ENCODE assay signal across 11 cellular contexts in genomic region chr7:22675917-22676343, GRCh38. TPM values are rescaled to one million over a fixed set of nuclear protein-coding genes. Genes with fewer than 3 reads are reported as not detected.
DNase-seq lines count a peak whose midpoint lies in the region; ATAC-seq and TF ChIP-seq lines count a peak whose summit lies in the region.
"Had no signal": no experiment of that assay in that cellular context is flagged by ENCODE, and none has a peak within 500 bp of the region (broad histone marks: within the 10 kb centered on the region; RNA-seq: fewer than 3 reads in every experiment).

No MANE protein-coding gene starts in this region.

- peak overlapping the region; percentile 10 for H3K4me3 Mint-ChIP-seq in activated CD4-positive, alpha-beta T cell treated with anti-CD3 and anti-CD28 coated beads, Interleukin-2, amount 10 ng/mL, durations not matched to agents 24 days and 14 days
- H3K4me3 Mint-ChIP-seq: brain had no signal

- H3K9me3 Mint-ChIP-seq in activated CD4-positive, alpha-beta T cell treated with anti-CD3 and anti-CD28 coated beads, Interleukin-2, amount 10 ng/mL, durations not matched to agents 24 days and 14 days, result peaks cover 11% of the 10 kb centered on the region

- H3K27ac Mint-ChIP-seq in activated CD4-positive, alpha-beta T cell treated with anti-CD3 and anti-CD28 coated beads, Interleukin-2, amount 10 ng/mL, durations not matched to agents 24 days and 14 days, result peak overlapping the region; percentile 17
- H3K27ac Mint-ChIP-seq: brain had no signal

- no peak for ATAC-seq in HG03520 (IDR thresholded peaks at IDR 0.05; ENCODE audit: unreplicated experiment)
- ATAC-seq in GM19324 (IDR thresholded peaks at IDR 0.05; ENCODE audit: low FRiP score, unreplicated experiment), result no peak
- ATAC-seq in GM21576 (IDR thresholded peaks at IDR 0.05; ENCODE audit: unreplicated experiment), result no peak

- peaks cover 4% of the 10 kb centered on the region for H3K36me3 Mint-ChIP-seq in activated CD4-positive, alpha-beta T cell treated with anti-CD3 and anti-CD28 coated beads, Interleukin-2, amount 10 ng/mL, durations not matched to agents 24 days and 14 days (ENCODE audit: low read depth)
- H3K36me3 Mint-ChIP-seq: brain had no signal

- H3K4me3 ChIP-seq in fibroblast of mammary gland (ENCODE audit: control insufficient read depth, low read depth, low read length), result no peak overlapping the region

- peak; percentile 39 to 50 for DNase-seq in stimulated activated CD4-positive, alpha-beta T cell treated with anti-CD3 and anti-CD28 coated beads, Interleukin-2, amount 100 ng/mL, for 24 hours
- no peak for DNase-seq in stimulated activated CD4-positive, alpha-beta T cell treated with anti-CD3 and anti-CD28 coated beads, Interleukin-4, amount 100 ng/mL, for 1 hour
- DNase-seq in activated CD4-positive, alpha-beta T cell treated with anti-CD3 and anti-CD28 coated beads, Interleukin-2, amount 10 ng/mL, durations not matched to agents 24 days and 14 days, result peak; percentile 90
- DNase-seq in fibroblast of mammary gland (ENCODE audit: low read depth) (peak; percentile 40), DMS153 (lab: John Stamatoyannopoulos, UW) (no peak)
- DNase-seq: Caco-2, MM.1S had no signal

- intact Hi-C loops in activated CD4-positive, alpha-beta T cell treated with anti-CD3 and anti-CD28 coated beads, Interleukin-2, amount 10 ng/mL, durations not matched to agents 24 days and 14 days (cut with micrococcal nuclease), result loop anchor here (1.0 to 10.0 kb wide), 6 partner anchors 13 to 731 kb away; partner anchors contain the start of genes CDCA7L, IL6 and NUP42

- TF ChIP-seq CTCF in fibroblast of mammary gland (conservative IDR thresholded peaks at IDR 0.05; ENCODE audit: control insufficient read depth, insufficient read depth, low read depth, low read length), result no peak

- no peaks in the 10 kb centered on the region for H3K27me3 Mint-ChIP-seq in activated CD4-positive, alpha-beta T cell treated with anti-CD3 and anti-CD28 coated beads, Interleukin-2, amount 10 ng/mL, durations not matched to agents 24 days and 14 days
- H3K27me3 Mint-ChIP-seq: brain had no signal

- peaks cover 73% of the 10 kb centered on the region for H3K4me1 Mint-ChIP-seq in activated CD4-positive, alpha-beta T cell treated with anti-CD3 and anti-CD28 coated beads, Interleukin-2, amount 10 ng/mL, durations not matched to agents 24 days and 14 days
- H3K4me1 Mint-ChIP-seq: brain had no signal

RNA-seq across cellular contexts. Expression of gene IL6, which starts 51.1 kb away (rescaled TPM):
- 0.35 and 0.64 TPM in 2 replicates for total RNA-seq in activated CD4-positive, alpha-beta T cell treated with anti-CD3 and anti-CD28 coated beads, Interleukin-2, amount 10 ng/mL, durations not matched to agents 24 days and 14 days
- total RNA-seq: Caco-2 had no signal

Comparison
In these comparisons a context has a peak if more than half of its experiments do, and no peak if none do; other contexts are left out.
1. DNase-seq: peak in stimulated activated CD4-positive, alpha-beta T cell treated with anti-CD3 and anti-CD28 coated beads, Interleukin-2, amount 100 ng/mL, for 24 hours (2 of 2), activated CD4-positive, alpha-beta T cell treated with anti-CD3 and anti-CD28 coated beads, Interleukin-2, amount 10 ng/mL, durations not matched to agents 24 days and 14 days (single experiment) and fibroblast of mammary gland (single experiment); none in stimulated activated CD4-positive, alpha-beta T cell treated with anti-CD3 and anti-CD28 coated beads, Interleukin-4, amount 100 ng/mL, for 1 hour (single experiment) and DMS153 (single experiment).